ENCODE assay signal across 8 cellular contexts in the genomic region with DNA sequence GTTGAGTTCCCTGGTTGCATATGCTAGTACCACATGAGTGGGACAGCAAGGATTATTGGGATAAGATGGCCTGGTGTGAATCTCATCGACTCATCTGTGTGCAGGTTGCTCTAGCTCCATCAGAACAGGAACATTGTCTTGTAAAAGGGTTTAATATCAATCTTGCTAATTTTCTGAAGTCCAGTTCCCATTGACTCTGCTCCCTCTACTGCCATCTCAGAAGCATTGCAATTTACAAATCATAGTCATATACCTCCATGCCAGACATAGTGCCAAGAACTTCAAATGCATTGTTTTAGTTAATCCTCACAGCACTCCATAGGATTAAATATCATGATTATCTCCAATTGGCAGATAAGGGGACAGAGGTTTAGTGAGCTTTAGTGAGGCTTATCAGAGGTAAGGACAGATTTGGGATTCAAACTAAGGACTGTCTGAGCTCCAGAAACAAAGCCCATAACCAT. TPM values are rescaled to one million over a fixed set of nuclear protein-coding genes. Genes with fewer than 3 reads are reported as not detected.
DNase-seq lines count a peak whose midpoint lies in the region; ATAC-seq and TF ChIP-seq lines count a peak whose summit lies in the region.

No MANE protein-coding gene starts in this region.

- H3K27me3 ChIP-seq in thyroid gland, result no peaks in the 10 kb centered on the region

- H3K27ac ChIP-seq in thyroid gland, result no peak overlapping the region

- no peak overlapping the region for H3K4me3 ChIP-seq in foreskin fibroblast (ENCODE audit: low read depth in 1 of 2, low read length in 2 of 2)
- H3K4me3 ChIP-seq in thyroid gland (replicated peaks in 1 of 3), result no peak overlapping the region

- intact Hi-C loops in thyroid gland (cut with DNase I), result loop anchor here (5.0 kb wide), 1 partner anchor 103 kb away; no protein-coding TSS in a partner anchor

- WGBS in thyroid gland, 2 donors, result 64 to 68% methylated on average over 1 of the region's 1 CpG

- no peak overlapping the region for H3K4me3 Mint-ChIP-seq in T-helper 17 cell

- no peaks in the 10 kb centered on the region for H3K36me3 ChIP-seq in thyroid gland

- H3K4me1 ChIP-seq in thyroid gland, result peaks cover 0 to 8% of the 10 kb centered on the region in 2 donors

- TF ChIP-seq POLR2A in thyroid gland (IDR thresholded peaks at IDR 0.05), result no peak

- DNase-seq in DMS53 treated with DMSO at 0.1 percent for 48 hours (lab: John Stamatoyannopoulos, UW; ENCODE audit: unreplicated experiment) (peak; percentile 54), M059J (ENCODE audit: low read depth) (peak; percentile 39), T-helper 17 cell (no peak), foreskin fibroblast (peak; percentile 41 to 71), thyroid gland (no peak), NCI-H1048 (lab: John Stamatoyannopoulos, UW) (no peak)
- no peak for DNase-seq in effector CD8-positive, alpha-beta T cell (lab: John Stamatoyannopoulos, UW)

- H3K4me1 Mint-ChIP-seq in T-helper 17 cell, result peaks cover 19% of the 10 kb centered on the region

- TF ChIP-seq CTCF in foreskin fibroblast (IDR thresholded peaks at IDR 0.05; ENCODE audit: low read depth, low read length) (peak; percentile 70), thyroid gland (IDR thresholded peaks at IDR 0.05) (peak in 4 of 6 experiments; percentile 34 to 61 (median 52))

- H3K9me3 ChIP-seq in T-helper 17 cell (ENCODE audit: control insufficient read depth, low read length, poor library complexity, severe bottlenecking), result no peaks in the 10 kb centered on the region
- no peaks in the 10 kb centered on the region for H3K9me3 ChIP-seq in thyroid gland

- H3K27me3 Mint-ChIP-seq in T-helper 17 cell, result peaks cover 25% of the 10 kb centered on the region

- peak overlapping the region; percentile 74 for H3K27ac Mint-ChIP-seq in T-helper 17 cell

- peak; percentile 46 for ATAC-seq in GM19467 (IDR thresholded peaks at IDR 0.05; ENCODE audit: unreplicated experiment)
- no peak for ATAC-seq in T-helper 17 cell

- peaks cover 4% of the 10 kb centered on the region for H3K36me3 Mint-ChIP-seq in T-helper 17 cell (ENCODE audit: low read depth)

RNA-seq across cellular contexts. Expression of a gene that starts 4.8 kb away (rescaled TPM):
- total RNA-seq in M059J (2014; rRNA removed; shearing (Covaris generic)), result 0.22 and 0.37 TPM in 2 replicates
- total RNA-seq in T-helper 17 cell (100 to 1,000 TPM; 117 to 128 TPM), thyroid gland (1 to 10 TPM; 1.0 to 6.6 (median 4.4) TPM)

Comparison
In these comparisons a context has a peak if more than half of its experiments do, and no peak if none do; other contexts are left out.
1. DNase-seq: peak in DMS53 treated with DMSO at 0.1 percent for 48 hours (single experiment), M059J (single experiment) and foreskin fibroblast (2 of 2); none in T-helper 17 cell (0 of 3), thyroid gland (0 of 2), effector CD8-positive, alpha-beta T cell (single experiment) and NCI-H1048 (single experiment).
2. RNA of a gene that starts 4.8 kb away (total RNA-seq): 117 to 128 TPM in T-helper 17 cell; 1.0 to 6.6 TPM in thyroid gland and 0.22 to 0.37 TPM in M059J; every median in the first group is over 10 times any median in the second.